Comparison of ENCODE assay signal across 1 cellular context in the genomic region with DNA sequence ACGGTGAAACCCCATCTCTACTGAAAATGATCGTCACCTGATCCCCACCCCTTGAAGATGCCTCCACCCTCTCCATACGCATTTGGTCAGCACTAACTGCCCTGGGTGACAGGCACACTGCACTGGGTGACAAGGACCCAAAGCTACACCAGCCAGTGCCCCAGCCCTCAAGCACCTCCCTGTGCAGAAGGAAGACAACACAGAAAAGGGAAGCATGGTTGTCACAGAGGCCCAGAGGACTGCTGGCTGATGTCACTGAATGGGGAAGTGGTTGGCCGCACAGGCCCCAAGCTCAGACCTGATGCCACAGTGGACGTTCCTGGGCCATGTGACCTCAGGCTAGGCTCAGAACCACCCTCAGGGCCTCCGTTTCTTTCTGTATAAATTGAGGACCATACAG.
TF ChIP-seq lines count a peak whose summit lies in the region.

No MANE protein-coding gene starts in this region.

TF ChIP-seq in H1, 55 proteins besides CTCF, POLR2A, EP300 and RAD21:
- TF ChIP-seq RFX5 (IDR thresholded peaks at IDR 0.05; ENCODE audit: borderline replicate concordance, low read depth, low read length), result no peak
- no peak for TF ChIP-seq ATF2 (IDR thresholded peaks at IDR 0.05; ENCODE audit: low read length)
- TF ChIP-seq E2F6 (IDR thresholded peaks at IDR 0.05), result no peak
- peak; percentile 41; the same call in 1 of the 2 replicates for TF ChIP-seq POLR2AphosphoS5 (IDR thresholded peaks at IDR 0.05; ENCODE audit: low read depth, low read length)
- no peak for TF ChIP-seq BACH1 (IDR thresholded peaks at IDR 0.05; ENCODE audit: low read length)
